In the genomic region with DNA sequence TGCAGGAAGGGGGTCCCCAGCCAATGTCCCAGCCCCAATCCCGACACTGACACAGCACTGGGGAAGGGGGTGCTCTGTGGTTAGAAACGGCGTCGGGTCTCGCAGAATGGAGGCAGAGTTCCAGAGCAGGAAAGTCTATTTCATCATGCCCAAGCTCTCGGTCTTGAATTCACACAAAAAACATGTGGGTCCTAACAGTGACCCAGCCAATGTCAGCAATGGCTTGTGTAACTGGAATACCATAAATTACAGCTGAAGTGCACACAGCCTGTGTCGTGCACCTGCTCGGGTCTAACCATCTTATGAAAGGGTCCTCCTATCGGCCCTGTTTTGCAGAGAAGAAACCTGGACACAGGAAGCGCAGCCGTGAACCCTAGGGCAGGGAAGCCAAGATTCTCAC, we compare ENCODE assay signal across 20 cellular contexts.
DNase-seq lines count a peak whose midpoint lies in the region; ATAC-seq and TF ChIP-seq lines count a peak whose summit lies in the region.
"Had no signal": no experiment of that assay in that cellular context is flagged by ENCODE, and none has a peak within 500 bp of the region (broad histone marks: within the 10 kb centered on the region; RNA-seq: fewer than 3 reads in every experiment).

No MANE protein-coding gene starts in this region.

- no peaks in the 10 kb centered on the region for H4K20me1 ChIP-seq in OCI-LY1 (ENCODE audit: insufficient read depth, low read length)

- 87 to 94% methylated on average over 11 of the region's 11 CpGs for WGBS in heart right ventricle, 2 donors

- H3K4me2 ChIP-seq in OCI-LY1 (ENCODE audit: low read length): peak overlapping the region; percentile 48
- H3K4me2 ChIP-seq: A549 had no signal

- H3K9me3 ChIP-seq in right atrium auricular region (no peaks in the 10 kb centered on the region), OCI-LY1 (ENCODE audit: low read length) (no peaks in the 10 kb centered on the region), heart right ventricle (no peaks in the 10 kb centered on the region), left ventricle myocardium inferior (replicated peaks) (no peaks in the 10 kb centered on the region)
- H3K9me3 ChIP-seq: A549 had no signal

- H3F3A ChIP-seq in OCI-LY1 (ENCODE audit: insufficient read depth, low read length): no peaks in the 10 kb centered on the region

- no peak overlapping the region for H3K4me3 ChIP-seq in right atrium auricular region
- H3K4me3 ChIP-seq in OCI-LY1 (ENCODE audit: low read depth, low read length, poor library complexity, severe bottlenecking): no peak overlapping the region
- H3K4me3 ChIP-seq in heart right ventricle: no peak overlapping the region
- no peak overlapping the region for H3K4me3 ChIP-seq in left ventricle myocardium inferior
- H3K4me3 ChIP-seq: A549, SK-N-MC had no signal

- no peaks in the 10 kb centered on the region for H3K4me1 ChIP-seq in right atrium auricular region
- H3K4me1 ChIP-seq in OCI-LY1 (ENCODE audit: insufficient read depth, low read length, severe bottlenecking): peaks cover 34% of the 10 kb centered on the region
- no peaks in the 10 kb centered on the region for H3K4me1 ChIP-seq in heart right ventricle
- no peaks in the 10 kb centered on the region for H3K4me1 ChIP-seq in left ventricle myocardium inferior
- H3K4me1 ChIP-seq: A549 had no signal

- no peak overlapping the region for H2AFZ ChIP-seq in OCI-LY1 (ENCODE audit: low read length)

- no peaks in the 10 kb centered on the region for H3K79me2 ChIP-seq in OCI-LY1 (ENCODE audit: insufficient read depth, low read length)

- DNase-seq in right atrium auricular region (ENCODE audit: low spot score) (peak; percentile 11), Right ventricle myocardium superior (no peak), left lobe of liver (ENCODE audit: low spot score) (peak; percentile 18), NCI-H2227 (lab: John Stamatoyannopoulos, UW; ENCODE audit: unreplicated experiment) (no peak), heart right ventricle (no peak), left ventricle myocardium inferior (no peak)
- DNase-seq: CD4-positive, alpha-beta memory T cell; GOT3; HCEC 1CT; KBM-7; NCI-H1092 treated with DMSO at 0.1 percent for 48 hours; NCI-H1436 treated with DMSO at 0.1 percent for 48 hours; NCI-H2029 treated with DMSO at 0.1 percent for 48 hours; NCI-H446 treated with DMSO at 0.1 percent for 48 hours; SW 1271 had no signal

- no peaks in the 10 kb centered on the region for H3K9me2 ChIP-seq in OCI-LY1 (ENCODE audit: low read depth, low read length)

- H3K27me3 ChIP-seq in right atrium auricular region: no peaks in the 10 kb centered on the region
- H3K27me3 ChIP-seq in OCI-LY1 (ENCODE audit: insufficient read depth, low read length): no peaks in the 10 kb centered on the region
- peaks cover 0 to 34% (median 16%) of the 10 kb centered on the region in 7 donors for H3K27me3 ChIP-seq in heart right ventricle
- H3K27me3 ChIP-seq in left ventricle myocardium inferior (ENCODE audit: low read depth): peaks cover 50% of the 10 kb centered on the region

- TF ChIP-seq CTCF in right atrium auricular region (IDR thresholded peaks at IDR 0.05) (no peak), OCI-LY1 (IDR thresholded peaks at IDR 0.05; ENCODE audit: low read length) (no peak), heart right ventricle (IDR thresholded peaks at IDR 0.05) (no peak), left ventricle myocardium inferior (IDR thresholded peaks at IDR 0.05; ENCODE audit: borderline replicate concordance) (no peak)

- ATAC-seq in Right ventricle myocardium superior (ENCODE audit: poor library complexity) (no peak), left lobe of liver (no peak), heart right ventricle (no peak), GM18861 (IDR thresholded peaks at IDR 0.05; ENCODE audit: unreplicated experiment) (no peak)
- ATAC-seq: A549, Right ventricle myocardium inferior had no signal

- H3K27ac ChIP-seq in right atrium auricular region: no peak overlapping the region
- H3K27ac ChIP-seq in OCI-LY1 (ENCODE audit: low read depth, low read length, poor library complexity, severe bottlenecking): peak overlapping the region; percentile 82
- no peak overlapping the region for H3K27ac ChIP-seq in heart right ventricle
- H3K27ac ChIP-seq in left ventricle myocardium inferior (replicated peaks): no peak overlapping the region
- H3K27ac ChIP-seq: A549, SK-N-MC had no signal

- no peak overlapping the region; the same call in 1 of the 2 replicates for H3K9ac ChIP-seq in OCI-LY1 (ENCODE audit: low read length)

- intact Hi-C loops in Right ventricle myocardium superior (cut with DNase I): no loop called here
- intact Hi-C loops in heart right ventricle (cut with DNase I): no loop called here
- intact Hi-C loops in left ventricle myocardium inferior (cut with micrococcal nuclease): no loop called here

- H3K36me3 ChIP-seq in right atrium auricular region (no peaks in the 10 kb centered on the region), OCI-LY1 (ENCODE audit: insufficient read depth, low read length) (no peaks in the 10 kb centered on the region; the same call in 1 of the 2 replicates), heart right ventricle (no peaks in the 10 kb centered on the region), left ventricle myocardium inferior (no peaks in the 10 kb centered on the region)

Comparison
In these comparisons a context has a peak if more than half of its experiments do, and no peak if none do; other contexts are left out.
1. DNase-seq: peak in right atrium auricular region (single experiment) and left lobe of liver (single experiment); none in Right ventricle myocardium superior (single experiment), NCI-H2227 (single experiment), heart right ventricle (0 of 2) and left ventricle myocardium inferior (single experiment).